Comparison of ENCODE assay signal across 13 cellular contexts in genomic region chr10:102781089-102781920, GRCh38. TPM values are rescaled to one million over a fixed set of nuclear protein-coding genes. Genes with fewer than 3 reads are reported as not detected.
DNase-seq lines count a peak whose midpoint lies in the region; TF ChIP-seq lines count a peak whose summit lies in the region.
"Had no signal": no experiment of that assay in that cellular context is flagged by ENCODE, and none has a peak within 500 bp of the region (broad histone marks: within the 10 kb centered on the region; RNA-seq: fewer than 3 reads in every experiment).

No MANE protein-coding gene starts in this region.

- no peaks in the 10 kb centered on the region for H3K9me3 Mint-ChIP-seq in activated naive CD8-positive, alpha-beta T cell (ENCODE audit: low read depth)
- no peaks in the 10 kb centered on the region for H3K9me3 Mint-ChIP-seq in activated naive CD8-positive, alpha-beta T cell treated with anti-CD3 and anti-CD28 coated beads for 36 hours
- H3K9me3 Mint-ChIP-seq in dendritic cell treated with granulocyte-macrophage colony-stimulating factor and Interleukin-4, amounts not matched to agents 40 ng/mL and 50 ng/mL, for 4 days = no peaks in the 10 kb centered on the region

- TF ChIP-seq CTCF in tibial nerve (IDR thresholded peaks at IDR 0.05) = no peak

- H3K4me1 ChIP-seq in muscle layer of duodenum (ENCODE audit: control insufficient read depth in 1 of 2, insufficient read depth in 2 of 2, low read length in 2 of 2) (peaks cover 34 to 61% of the 10 kb centered on the region in 2 donors), tibial nerve (peaks cover 0 to 99% (median 77%) of the 10 kb centered on the region in 4 donors)

- 31 to 37% methylated on average over 8 of the region's 8 CpGs for whole genome bisulfite sequencing in tibial nerve, 2 donors

- H3K36me3 Mint-ChIP-seq in activated naive CD8-positive, alpha-beta T cell = peaks cover 4% of the 10 kb centered on the region
- H3K36me3 Mint-ChIP-seq in activated naive CD8-positive, alpha-beta T cell treated with anti-CD3 and anti-CD28 coated beads for 36 hours = peaks cover 9% of the 10 kb centered on the region
- H3K36me3 Mint-ChIP-seq in dendritic cell treated with granulocyte-macrophage colony-stimulating factor and Interleukin-4, amounts not matched to agents 40 ng/mL and 50 ng/mL, for 4 days (ENCODE audit: low read depth) = peaks cover 43% of the 10 kb centered on the region

- no peak for TF ChIP-seq EP300 in tibial nerve (IDR thresholded peaks at IDR 0.05)

- H3K4me1 Mint-ChIP-seq in activated naive CD8-positive, alpha-beta T cell (ENCODE audit: low read depth) = peaks cover 66% of the 10 kb centered on the region
- peaks cover 57% of the 10 kb centered on the region for H3K4me1 Mint-ChIP-seq in activated naive CD8-positive, alpha-beta T cell treated with anti-CD3 and anti-CD28 coated beads for 36 hours
- H3K4me1 Mint-ChIP-seq in dendritic cell treated with granulocyte-macrophage colony-stimulating factor and Interleukin-4, amounts not matched to agents 40 ng/mL and 50 ng/mL, for 4 days (ENCODE audit: low read depth) = peaks cover 79% of the 10 kb centered on the region

- no peak overlapping the region for H3K4me3 Mint-ChIP-seq in activated naive CD8-positive, alpha-beta T cell
- no peak overlapping the region for H3K4me3 Mint-ChIP-seq in activated naive CD8-positive, alpha-beta T cell treated with anti-CD3 and anti-CD28 coated beads for 36 hours
- no peak overlapping the region for H3K4me3 Mint-ChIP-seq in dendritic cell treated with granulocyte-macrophage colony-stimulating factor and Interleukin-4, amounts not matched to agents 40 ng/mL and 50 ng/mL, for 4 days

- H3K27ac ChIP-seq in muscle layer of duodenum (ENCODE audit: low read length) (peak overlapping the region; percentile 94), tibial nerve (peak overlapping the region; percentile 45 to 97 (median 83))

- H3K36me3 ChIP-seq in muscle layer of duodenum (ENCODE audit: control insufficient read depth in 1 of 2, insufficient read depth in 2 of 2, low read length in 2 of 2) (no peaks in the 10 kb centered on the region), tibial nerve (no peaks in the 10 kb centered on the region)

- no peak for TF ChIP-seq POLR2A in tibial nerve (IDR thresholded peaks at IDR 0.05)

- intact Hi-C loops in dendritic cell treated with granulocyte-macrophage colony-stimulating factor and Interleukin-4, amounts not matched to agents 40 ng/mL and 50 ng/mL, for 4 days (cut with micrococcal nuclease) = no loop called here

- no peak for DNase-seq in activated naive CD8-positive, alpha-beta T cell treated with anti-CD3 and anti-CD28 coated beads for 36 hours
- DNase-seq in tibial nerve (ENCODE audit: low spot score in 2 of 2) = no peak
- DNase-seq in NCI-H2171 treated with DMSO at 0.1 percent for 48 hours (lab: John Stamatoyannopoulos, UW) = no peak
- no peak for DNase-seq in NCI-H128 (lab: John Stamatoyannopoulos, UW; ENCODE audit: unreplicated experiment)
- no peak for DNase-seq in nucleus accumbens (lab: John Stamatoyannopoulos, UW)
- DNase-seq: activated CD4-positive, alpha-beta T cell treated with anti-CD3 and anti-CD28 coated beads for 48 hours; GOT3; NCI-H1694 treated with DMSO at 0.1 percent for 48 hours had no signal

- H3K4me3 ChIP-seq in muscle layer of duodenum (ENCODE audit: low read depth in 1 of 2, low read length in 2 of 2) (no peak overlapping the region), tibial nerve (no peak overlapping the region)

- H3K27ac Mint-ChIP-seq in activated naive CD8-positive, alpha-beta T cell = peak overlapping the region; percentile 61
- no peak overlapping the region for H3K27ac Mint-ChIP-seq in activated naive CD8-positive, alpha-beta T cell treated with anti-CD3 and anti-CD28 coated beads for 36 hours
- peak overlapping the region; percentile 41 for H3K27ac Mint-ChIP-seq in dendritic cell treated with granulocyte-macrophage colony-stimulating factor and Interleukin-4, amounts not matched to agents 40 ng/mL and 50 ng/mL, for 4 days

- no peaks in the 10 kb centered on the region for H3K27me3 Mint-ChIP-seq in activated naive CD8-positive, alpha-beta T cell
- no peaks in the 10 kb centered on the region for H3K27me3 Mint-ChIP-seq in activated naive CD8-positive, alpha-beta T cell treated with anti-CD3 and anti-CD28 coated beads for 36 hours
- no peaks in the 10 kb centered on the region for H3K27me3 Mint-ChIP-seq in dendritic cell treated with granulocyte-macrophage colony-stimulating factor and Interleukin-4, amounts not matched to agents 40 ng/mL and 50 ng/mL, for 4 days

- H3K27me3 ChIP-seq in muscle layer of duodenum (ENCODE audit: low read depth, low read length) (no peaks in the 10 kb centered on the region), tibial nerve (no peaks in the 10 kb centered on the region)

- H3K9me3 ChIP-seq in muscle layer of duodenum (ENCODE audit: control insufficient read depth in 1 of 2, low read length in 2 of 2) = no peaks in the 10 kb centered on the region
- no peaks in the 10 kb centered on the region for H3K9me3 ChIP-seq in tibial nerve

RNA-seq across cellular contexts. Expression of gene WBP1L, which starts 37.6 kb away (rescaled TPM):
- total RNA-seq in activated naive CD8-positive, alpha-beta T cell treated with anti-CD3 and anti-CD28 coated beads for 36 hours = 10 to 100 TPM; 11.8 to 12.0 TPM
- total RNA-seq in tibial nerve = 100 to 1,000 TPM in 3 of 4 donors, 10 to 100 TPM in 1; 89.4 to 191 (median 158) TPM

RNA-seq across cellular contexts. Expression of gene CYP17A1, which starts 55.9 kb away (rescaled TPM):
- not detected for total RNA-seq in activated naive CD8-positive, alpha-beta T cell treated with anti-CD3 and anti-CD28 coated beads for 36 hours
- not detected for total RNA-seq in tibial nerve
- total RNA-seq: glomerular endothelial cell, RPMI7951 had no signal

Comparison
In these comparisons a context has a peak if more than half of its experiments do, and no peak if none do; other contexts are left out.
1. RNA of gene WBP1L, which starts 37.6 kb away (total RNA-seq): 89.4 to 191 TPM in tibial nerve; 11.8 to 12.0 TPM in activated naive CD8-positive, alpha-beta T cell treated with anti-CD3 and anti-CD28 coated beads for 36 hours; every median in the first group is over 4 times any median in the second.